Comparison of ENCODE assay signal across 1 cellular context in genomic region chr13:37001921-37002250, GRCh38.
TF ChIP-seq lines count a peak whose summit lies in the region.

No MANE protein-coding gene starts in this region.

TF ChIP-seq in GM12878, 131 proteins besides CTCF, POLR2A, EP300 and RAD21:
- no peak for TF ChIP-seq PAX8 (IDR thresholded peaks at IDR 0.05)
- TF ChIP-seq TBL1XR1 (IDR thresholded peaks at IDR 0.05; ENCODE audit: low read depth, low read length) = no peak
- no peak for TF ChIP-seq YY1 (IDR thresholded peaks at IDR 0.05; ENCODE audit: low read depth, low read length)
- TF ChIP-seq ESRRA (IDR thresholded peaks at IDR 0.05; ENCODE audit: low read length) = no peak
- no peak for TF ChIP-seq ZBTB4 (CRISPR knock-in tag; IDR thresholded peaks at IDR 0.05)
- TF ChIP-seq ZNF217 (IDR thresholded peaks at IDR 0.05) = no peak
- no peak for TF ChIP-seq RFX5 (IDR thresholded peaks at IDR 0.05; ENCODE audit: low read depth, low read length)
- TF ChIP-seq HDAC2 (IDR thresholded peaks at IDR 0.05) = no peak
- TF ChIP-seq BCL3 (IDR thresholded peaks at IDR 0.05; ENCODE audit: borderline replicate concordance, insufficient read depth, low read depth, low read length, poor library complexity, severe bottlenecking) = no peak
- no peak for TF ChIP-seq SMARCA5 (IDR thresholded peaks at IDR 0.05)
- TF ChIP-seq GATAD2B (conservative IDR thresholded peaks at IDR 0.05; ENCODE audit: low read depth) = no peak
- no peak for TF ChIP-seq MYC (IDR thresholded peaks at IDR 0.05; ENCODE audit: insufficient read depth, insufficient read length, insufficient replicate concordance, low read length, severe bottlenecking)
